In genomic region chr20:62980970-62981369, GRCh38 we compare ENCODE assay signal across 1 cellular context.
A peak's percentile ranks its signal among the peaks of the same experiment; 100 is the strongest.
TF ChIP-seq lines count a peak whose summit lies in the region.

No MANE protein-coding gene starts in this region.

TF ChIP-seq in K562, 482 proteins besides CTCF, POLR2A, EP300 and RAD21:
- TF ChIP-seq ERF (CRISPR knock-in tag; IDR thresholded peaks at IDR 0.05) (no peak), PCBP1 (IDR thresholded peaks at IDR 0.05; ENCODE audit: low read depth, low read length, poor library complexity, severe bottlenecking) (peak; percentile 64), ZNF282 (CRISPR knock-in tag; IDR thresholded peaks at IDR 0.05) (no peak), ZNF175 (CRISPR knock-in tag; IDR thresholded peaks at IDR 0.05; ENCODE audit: low read depth) (no peak), UBTF (IDR thresholded peaks at IDR 0.05; ENCODE audit: borderline replicate concordance in 1 of 2, low read depth in 2 of 2, low read length in 2 of 2) (no peak)
